1 cellular context compared by ENCODE assay signal in genomic region chr12:121620328-121620891, GRCh38.
TF ChIP-seq lines count a peak whose summit lies in the region.

No MANE protein-coding gene starts in this region.

TF ChIP-seq in SK-N-SH, 30 proteins besides CTCF, POLR2A, EP300 and RAD21 (continued from another document):
- TF ChIP-seq NRF1 (IDR thresholded peaks at IDR 0.05; ENCODE audit: low read depth, low read length) (no peak), EZH2phosphoT487 (IDR thresholded peaks at IDR 0.05; ENCODE audit: borderline replicate concordance, low read depth) (no peak), MXI1 (IDR thresholded peaks at IDR 0.05; ENCODE audit: low read depth, low read length) (no peak), USF2 (IDR thresholded peaks at IDR 0.05; ENCODE audit: borderline replicate concordance, low read depth, low read length) (no peak), RCOR1 (IDR thresholded peaks at IDR 0.05; ENCODE audit: low read length) (no peak), FOXM1 (IDR thresholded peaks at IDR 0.05; ENCODE audit: low read depth) (no peak), RFX5 (IDR thresholded peaks at IDR 0.05; ENCODE audit: low read length) (no peak), POLR2AphosphoS5 (IDR thresholded peaks at IDR 0.05; ENCODE audit: low read depth, low read length) (no peak), TAF1 (IDR thresholded peaks at IDR 0.05; ENCODE audit: borderline replicate concordance, low read depth, low read length) (no peak), GATA2 (CRISPR knock-in tag; IDR thresholded peaks at IDR 0.05) (no peak)
- TF ChIP-seq, protein P1, sequence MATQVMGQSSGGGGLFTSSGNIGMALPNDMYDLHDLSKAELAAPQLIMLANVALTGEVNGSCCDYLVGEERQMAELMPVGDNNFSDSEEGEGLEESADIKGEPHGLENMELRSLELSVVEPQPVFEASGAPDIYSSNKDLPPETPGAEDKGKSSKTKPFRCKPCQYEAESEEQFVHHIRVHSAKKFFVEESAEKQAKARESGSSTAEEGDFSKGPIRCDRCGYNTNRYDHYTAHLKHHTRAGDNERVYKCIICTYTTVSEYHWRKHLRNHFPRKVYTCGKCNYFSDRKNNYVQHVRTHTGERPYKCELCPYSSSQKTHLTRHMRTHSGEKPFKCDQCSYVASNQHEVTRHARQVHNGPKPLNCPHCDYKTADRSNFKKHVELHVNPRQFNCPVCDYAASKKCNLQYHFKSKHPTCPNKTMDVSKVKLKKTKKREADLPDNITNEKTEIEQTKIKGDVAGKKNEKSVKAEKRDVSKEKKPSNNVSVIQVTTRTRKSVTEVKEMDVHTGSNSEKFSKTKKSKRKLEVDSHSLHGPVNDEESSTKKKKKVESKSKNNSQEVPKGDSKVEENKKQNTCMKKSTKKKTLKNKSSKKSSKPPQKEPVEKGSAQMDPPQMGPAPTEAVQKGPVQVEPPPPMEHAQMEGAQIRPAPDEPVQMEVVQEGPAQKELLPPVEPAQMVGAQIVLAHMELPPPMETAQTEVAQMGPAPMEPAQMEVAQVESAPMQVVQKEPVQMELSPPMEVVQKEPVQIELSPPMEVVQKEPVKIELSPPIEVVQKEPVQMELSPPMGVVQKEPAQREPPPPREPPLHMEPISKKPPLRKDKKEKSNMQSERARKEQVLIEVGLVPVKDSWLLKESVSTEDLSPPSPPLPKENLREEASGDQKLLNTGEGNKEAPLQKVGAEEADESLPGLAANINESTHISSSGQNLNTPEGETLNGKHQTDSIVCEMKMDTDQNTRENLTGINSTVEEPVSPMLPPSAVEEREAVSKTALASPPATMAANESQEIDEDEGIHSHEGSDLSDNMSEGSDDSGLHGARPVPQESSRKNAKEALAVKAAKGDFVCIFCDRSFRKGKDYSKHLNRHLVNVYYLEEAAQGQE (IDR thresholded peaks at IDR 0.05; ENCODE audit: low read depth, low read length): no peak
TF ChIP-seq in SK-N-SH: peak in this region for 0.
